13 cellular contexts compared by ENCODE assay signal in the genomic region with DNA sequence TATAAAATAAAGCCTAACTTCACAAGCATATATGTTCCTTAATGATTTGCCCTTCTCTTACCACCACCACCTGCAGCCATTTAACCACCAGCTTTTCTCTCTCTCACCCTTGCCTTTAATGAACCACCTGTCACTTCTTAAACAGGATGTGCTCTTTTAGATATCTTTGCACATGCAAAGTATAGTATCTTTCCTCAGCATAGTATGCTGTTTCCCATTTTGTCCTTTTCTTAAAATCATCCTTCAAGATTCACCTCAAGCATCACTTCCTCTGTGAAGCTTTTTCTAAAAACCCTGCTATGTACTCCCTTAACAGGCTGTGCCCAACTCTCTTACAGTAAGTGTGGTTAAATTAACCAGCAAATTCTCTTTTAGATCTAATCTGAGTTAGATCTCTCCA.
DNase-seq lines count a peak whose midpoint lies in the region; ATAC-seq and TF ChIP-seq lines count a peak whose summit lies in the region.
"Had no signal": no experiment of that assay in that cellular context is flagged by ENCODE, and none has a peak within 500 bp of the region (broad histone marks: within the 10 kb centered on the region; RNA-seq: fewer than 3 reads in every experiment).

No MANE protein-coding gene starts in this region.

- H3K4me1 ChIP-seq in effector memory CD4-positive, alpha-beta T cell (ENCODE audit: control insufficient read depth, insufficient read depth, low read length, poor library complexity, severe bottlenecking), result peaks cover 23% of the 10 kb centered on the region
- H3K4me1 ChIP-seq: Caco-2, esophagus muscularis mucosa had no signal

- peak overlapping the region; percentile 26 for H3K27ac ChIP-seq in effector memory CD4-positive, alpha-beta T cell (ENCODE audit: insufficient read depth, low read length, poor library complexity, severe bottlenecking)
- H3K27ac ChIP-seq in WERI-Rb-1, result no peak overlapping the region
- H3K27ac ChIP-seq: esophagus muscularis mucosa had no signal

- ATAC-seq in GM18502 (IDR thresholded peaks at IDR 0.05; ENCODE audit: poor library complexity, unreplicated experiment) (peak; percentile 85), GM19463 (IDR thresholded peaks at IDR 0.05; ENCODE audit: unreplicated experiment) (peak; percentile 60), HG03439 (IDR thresholded peaks at IDR 0.05; ENCODE audit: unreplicated experiment) (peak; percentile 67), HG03095 (IDR thresholded peaks at IDR 0.05; ENCODE audit: unreplicated experiment) (no peak), HG02973 (IDR thresholded peaks at IDR 0.05; ENCODE audit: unreplicated experiment) (no peak)
- ATAC-seq: Panc1 had no signal

- no peaks in the 10 kb centered on the region for H3K27me3 ChIP-seq in effector memory CD4-positive, alpha-beta T cell (replicated peaks; ENCODE audit: control insufficient read depth, insufficient read depth, low read length, poor library complexity, severe bottlenecking)
- no peaks in the 10 kb centered on the region for H3K27me3 ChIP-seq in WERI-Rb-1 (ENCODE audit: insufficient read depth, low read depth, severe bottlenecking)

- no peaks in the 10 kb centered on the region for H3K36me3 ChIP-seq in effector memory CD4-positive, alpha-beta T cell (ENCODE audit: control insufficient read depth, insufficient read depth, low read length)
- no peaks in the 10 kb centered on the region for H3K36me3 ChIP-seq in WERI-Rb-1
- H3K36me3 ChIP-seq: esophagus muscularis mucosa had no signal

- no peak for TF ChIP-seq CTCF in WERI-Rb-1 (IDR thresholded peaks at IDR 0.05; ENCODE audit: low read depth, low read length)

- no peak for DNase-seq in effector memory CD4-positive, alpha-beta T cell
- DNase-seq in LoVo (ENCODE audit: low spot score) (no peak), WERI-Rb-1 (no peak)
- DNase-seq: activated CD4-positive, CD25-positive, alpha-beta regulatory T cell treated with anti-CD3 and anti-CD28 coated beads, Interleukin-2, amount 50 U/mL, for 72 hours; Caco-2; NCI-H1105 treated with DMSO at 0.1 percent for 48 hours had no signal

- H3K9me3 ChIP-seq in effector memory CD4-positive, alpha-beta T cell (ENCODE audit: control insufficient read depth, low read length), result no peaks in the 10 kb centered on the region
- H3K9me3 ChIP-seq in WERI-Rb-1 (ENCODE audit: severe bottlenecking), result no peaks in the 10 kb centered on the region
- H3K9me3 ChIP-seq: Caco-2, esophagus muscularis mucosa had no signal

- H3K4me3 ChIP-seq in effector memory CD4-positive, alpha-beta T cell (ENCODE audit: insufficient read depth, low read depth, low read length, poor library complexity, severe bottlenecking), result no peak overlapping the region
- H3K4me3 ChIP-seq in WERI-Rb-1 (ENCODE audit: low read depth, low read length), result no peak overlapping the region
- H3K4me3 ChIP-seq: esophagus muscularis mucosa had no signal

Comparison
In these comparisons a context has a peak if more than half of its experiments do, and no peak if none do; other contexts are left out.
1. ATAC-seq: peak in GM18502 (single experiment), GM19463 (single experiment) and HG03439 (single experiment); none in HG03095 (single experiment) and HG02973 (single experiment).